In genomic region chr12:21637985-21638891, GRCh38 we compare ENCODE assay signal across 16 cellular contexts. TPM values are rescaled to one million over a fixed set of nuclear protein-coding genes. Genes with fewer than 3 reads are reported as not detected.
A peak's percentile ranks its signal among the peaks of the same experiment; 100 is the strongest.
DNase-seq lines count a peak whose midpoint lies in the region; ATAC-seq and TF ChIP-seq lines count a peak whose summit lies in the region.
"Had no signal": no experiment of that assay in that cellular context is flagged by ENCODE, and none has a peak within 500 bp of the region (broad histone marks: within the 10 kb centered on the region; RNA-seq: fewer than 3 reads in every experiment).

No MANE protein-coding gene starts in this region.

- ATAC-seq in activated naive CD4-positive, alpha-beta T cell treated with anti-CD3 and anti-CD28 coated beads, Interleukin-2, amount 50 U/mL, for 72 hours, result no peak
- ATAC-seq: left lobe of liver had no signal

- no peak overlapping the region for H3K4me3 Mint-ChIP-seq in activated naive CD4-positive, alpha-beta T cell treated with anti-CD3 and anti-CD28 coated beads, Interleukin-2, amount 10 ng/mL, durations not matched to agents 7 days and 5 days
- H3K4me3 Mint-ChIP-seq in endodermal cell (peak overlapping the region; percentile 27), mesothelial cell of epicardium (no peak overlapping the region)
- H3K4me3 Mint-ChIP-seq: activated T-helper 1 cell treated with anti-CD3 and anti-CD28 coated beads, Interleukin-12 subunit alpha, Interleukin-12 subunit beta, Interleukin-2, Interleukin-4 antibody, amounts not matched to agents 30 ng/mL and 10 ng/mL and 1 ng/mL, durations not matched to agents 14 hours and 24 hours and 36 hours had no signal

- H3K36me3 Mint-ChIP-seq in activated naive CD4-positive, alpha-beta T cell treated with anti-CD3 and anti-CD28 coated beads, Interleukin-2, amount 10 ng/mL, durations not matched to agents 7 days and 5 days, result peaks cover 82% of the 10 kb centered on the region
- H3K36me3 Mint-ChIP-seq in activated naive CD4-positive, alpha-beta T cell treated with anti-CD3 and anti-CD28 coated beads, Interleukin-2, amount 50 U/mL, for 72 hours, result peaks cover 36 to 70% of the 10 kb centered on the region in 2 donors
- H3K36me3 Mint-ChIP-seq in endodermal cell (ENCODE audit: low read depth) (peaks cover 82% of the 10 kb centered on the region), mesothelial cell of epicardium (peaks cover 68% of the 10 kb centered on the region)

- no peak for DNase-seq in activated naive CD4-positive, alpha-beta T cell treated with anti-CD3 and anti-CD28 coated beads, Interleukin-2, amount 10 ng/mL, durations not matched to agents 7 days and 5 days
- no peak for DNase-seq in activated naive CD4-positive, alpha-beta T cell treated with anti-CD3 and anti-CD28 coated beads, Interleukin-2, amount 50 U/mL, for 72 hours (ENCODE audit: low spot score in 2 of 2)
- DNase-seq in NCI-H146 treated with DMSO at 0.1 percent for 48 hours (lab: John Stamatoyannopoulos, UW; ENCODE audit: unreplicated experiment) (peak; percentile 85), endodermal cell (no peak), DMS153 (lab: John Stamatoyannopoulos, UW) (no peak), T-helper 2 cell (no peak), mesothelial cell of epicardium (ENCODE audit: low spot score in 2 of 2, unreplicated experiment in 2 of 2) (no peak)
- DNase-seq: cortex of kidney, GDM1, MG63, NCI-H69, SIG-M5 had no signal

- peaks cover 44% of the 10 kb centered on the region for H3K4me1 Mint-ChIP-seq in activated naive CD4-positive, alpha-beta T cell treated with anti-CD3 and anti-CD28 coated beads, Interleukin-2, amount 10 ng/mL, durations not matched to agents 7 days and 5 days
- H3K4me1 Mint-ChIP-seq in endodermal cell, result peaks cover 32% of the 10 kb centered on the region
- peaks cover 10% of the 10 kb centered on the region for H3K4me1 Mint-ChIP-seq in mesothelial cell of epicardium

- CTCF ChIA-PET in activated naive CD4-positive, alpha-beta T cell treated with anti-CD3 and anti-CD28 coated beads, Interleukin-2, amount 10 ng/mL, durations not matched to agents 7 days and 5 days (lab: Charles Lee), result no interaction called here

- H3K4me2 ChIP-seq in skeletal muscle satellite cell (ENCODE audit: low read length), result no peak overlapping the region

- peaks cover 85% of the 10 kb centered on the region for H3K36me3 ChIP-seq in endodermal cell (ENCODE audit: control insufficient read depth, insufficient read depth, low read length)
- peaks cover 77% of the 10 kb centered on the region for H3K36me3 ChIP-seq in skeletal muscle satellite cell (ENCODE audit: insufficient read depth, low read length)

- H3K9me3 Mint-ChIP-seq in activated naive CD4-positive, alpha-beta T cell treated with anti-CD3 and anti-CD28 coated beads, Interleukin-2, amount 10 ng/mL, durations not matched to agents 7 days and 5 days, result no peaks in the 10 kb centered on the region
- no peaks in the 10 kb centered on the region for H3K9me3 Mint-ChIP-seq in activated naive CD4-positive, alpha-beta T cell treated with anti-CD3 and anti-CD28 coated beads, Interleukin-2, amount 50 U/mL, for 72 hours
- H3K9me3 Mint-ChIP-seq in endodermal cell (peaks cover 6% of the 10 kb centered on the region), mesothelial cell of epicardium (no peaks in the 10 kb centered on the region)
- H3K9me3 Mint-ChIP-seq: activated T-helper 1 cell treated with anti-CD3 and anti-CD28 coated beads, Interleukin-12 subunit alpha, Interleukin-12 subunit beta, Interleukin-2, Interleukin-4 antibody, amounts not matched to agents 30 ng/mL and 10 ng/mL and 1 ng/mL, durations not matched to agents 14 hours and 24 hours and 36 hours had no signal

- H3K27me3 Mint-ChIP-seq in activated naive CD4-positive, alpha-beta T cell treated with anti-CD3 and anti-CD28 coated beads, Interleukin-2, amount 10 ng/mL, durations not matched to agents 7 days and 5 days, result no peaks in the 10 kb centered on the region
- H3K27me3 Mint-ChIP-seq in endodermal cell (ENCODE audit: insufficient read depth) (no peaks in the 10 kb centered on the region), mesothelial cell of epicardium (ENCODE audit: low read depth) (no peaks in the 10 kb centered on the region)

- no peak for TF ChIP-seq CTCF in endodermal cell (conservative IDR thresholded peaks at IDR 0.05)
- TF ChIP-seq CTCF in mesothelial cell of epicardium (IDR thresholded peaks at IDR 0.05; ENCODE audit: unreplicated experiment), result no peak

- H3K9me3 ChIP-seq in endodermal cell (ENCODE audit: control insufficient read depth, low read length) (peaks cover 4% of the 10 kb centered on the region), skeletal muscle satellite cell (replicated peaks; ENCODE audit: low read length) (no peaks in the 10 kb centered on the region)
- H3K9me3 ChIP-seq: MG63 had no signal

- no peak overlapping the region for H3K27ac ChIP-seq in endodermal cell (ENCODE audit: low read depth, low read length)

- no peak overlapping the region for H3K9ac ChIP-seq in endodermal cell (ENCODE audit: extremely low read depth, low read length, poor library complexity, severe bottlenecking)
- peak overlapping the region; percentile 19 for H3K9ac ChIP-seq in skeletal muscle satellite cell (ENCODE audit: low read depth, low read length)

- H3K27me3 ChIP-seq in endodermal cell (ENCODE audit: control insufficient read depth, insufficient read depth, low read length, poor library complexity, severe bottlenecking) (no peaks in the 10 kb centered on the region), skeletal muscle satellite cell (ENCODE audit: control insufficient read depth, insufficient read depth, low read length) (no peaks in the 10 kb centered on the region)
- H3K27me3 ChIP-seq: MG63 had no signal

- peaks cover 4% of the 10 kb centered on the region for H3K4me1 ChIP-seq in endodermal cell (ENCODE audit: control insufficient read depth, insufficient read depth, low read length)
- no peaks in the 10 kb centered on the region for H3K4me1 ChIP-seq in skeletal muscle satellite cell (ENCODE audit: control insufficient read depth, insufficient read depth, low read length)

- H3K4me3 ChIP-seq in endodermal cell (ENCODE audit: low read length), result no peak overlapping the region
- H3K4me3 ChIP-seq in skeletal muscle satellite cell (ENCODE audit: low read length), result no peak overlapping the region
- H3K4me3 ChIP-seq: MG63 had no signal

- H3K27ac Mint-ChIP-seq in activated naive CD4-positive, alpha-beta T cell treated with anti-CD3 and anti-CD28 coated beads, Interleukin-2, amount 10 ng/mL, durations not matched to agents 7 days and 5 days, result peak overlapping the region; percentile 5
- peak overlapping the region in 1 of 2 donors; percentile 69 for H3K27ac Mint-ChIP-seq in activated naive CD4-positive, alpha-beta T cell treated with anti-CD3 and anti-CD28 coated beads, Interleukin-2, amount 50 U/mL, for 72 hours
- H3K27ac Mint-ChIP-seq in endodermal cell, result peak overlapping the region; percentile 69
- no peak overlapping the region for H3K27ac Mint-ChIP-seq in mesothelial cell of epicardium
- H3K27ac Mint-ChIP-seq: activated T-helper 1 cell treated with anti-CD3 and anti-CD28 coated beads, Interleukin-12 subunit alpha, Interleukin-12 subunit beta, Interleukin-2, Interleukin-4 antibody, amounts not matched to agents 30 ng/mL and 10 ng/mL and 1 ng/mL, durations not matched to agents 14 hours and 24 hours and 36 hours had no signal

- WGBS in endodermal cell (ENCODE audit: insufficient coverage in 1 of 2, insufficient read length in 1 of 2), 2 experiments, result 76% methylated on average over 1 of the region's 1 CpG; no CpG with 5 or more reads in 1 of the 2 experiments

RNA-seq across cellular contexts. Expression of gene LDHB, which starts 19.4 kb away (rescaled TPM):
- total RNA-seq in activated naive CD4-positive, alpha-beta T cell treated with anti-CD3 and anti-CD28 coated beads, Interleukin-2, amount 50 U/mL, for 72 hours, result 1,000 to 10,000 TPM; 1,506 to 1,689 TPM
- total RNA-seq in endodermal cell (1,000 to 10,000 TPM in 1 of 2 donors, 100 to 1,000 TPM in 1; 917 to 1,694 TPM), mesothelial cell of epicardium (508 to 539 TPM (median 531 TPM) in 3 replicates)
- polyA plus RNA-seq in endodermal cell (2013, experiment 1 of 2), result 934 TPM
- 808 TPM for polyA plus RNA-seq in endodermal cell (2013, experiment 2 of 2)
- 759 and 826 TPM in 2 replicates for total RNA-seq in skeletal muscle satellite cell (2012; rRNA removed)

RNA-seq across cellular contexts. Expression of gene GYS2, which starts 33.6 kb away (rescaled TPM):
- total RNA-seq in activated naive CD4-positive, alpha-beta T cell treated with anti-CD3 and anti-CD28 coated beads, Interleukin-2, amount 50 U/mL, for 72 hours, result not detected
- total RNA-seq in endodermal cell (not detected), mesothelial cell of epicardium (not detected in 3 replicates)
- not detected for polyA plus RNA-seq in endodermal cell (2013, experiment 1 of 2)
- not detected for polyA plus RNA-seq in endodermal cell (2013, experiment 2 of 2)
- total RNA-seq in skeletal muscle satellite cell (2012; rRNA removed), result not detected in 2 replicates
- total RNA-seq: frontal cortex had no signal
